ENCODE assay signal across 1 cellular context in the genomic region with DNA sequence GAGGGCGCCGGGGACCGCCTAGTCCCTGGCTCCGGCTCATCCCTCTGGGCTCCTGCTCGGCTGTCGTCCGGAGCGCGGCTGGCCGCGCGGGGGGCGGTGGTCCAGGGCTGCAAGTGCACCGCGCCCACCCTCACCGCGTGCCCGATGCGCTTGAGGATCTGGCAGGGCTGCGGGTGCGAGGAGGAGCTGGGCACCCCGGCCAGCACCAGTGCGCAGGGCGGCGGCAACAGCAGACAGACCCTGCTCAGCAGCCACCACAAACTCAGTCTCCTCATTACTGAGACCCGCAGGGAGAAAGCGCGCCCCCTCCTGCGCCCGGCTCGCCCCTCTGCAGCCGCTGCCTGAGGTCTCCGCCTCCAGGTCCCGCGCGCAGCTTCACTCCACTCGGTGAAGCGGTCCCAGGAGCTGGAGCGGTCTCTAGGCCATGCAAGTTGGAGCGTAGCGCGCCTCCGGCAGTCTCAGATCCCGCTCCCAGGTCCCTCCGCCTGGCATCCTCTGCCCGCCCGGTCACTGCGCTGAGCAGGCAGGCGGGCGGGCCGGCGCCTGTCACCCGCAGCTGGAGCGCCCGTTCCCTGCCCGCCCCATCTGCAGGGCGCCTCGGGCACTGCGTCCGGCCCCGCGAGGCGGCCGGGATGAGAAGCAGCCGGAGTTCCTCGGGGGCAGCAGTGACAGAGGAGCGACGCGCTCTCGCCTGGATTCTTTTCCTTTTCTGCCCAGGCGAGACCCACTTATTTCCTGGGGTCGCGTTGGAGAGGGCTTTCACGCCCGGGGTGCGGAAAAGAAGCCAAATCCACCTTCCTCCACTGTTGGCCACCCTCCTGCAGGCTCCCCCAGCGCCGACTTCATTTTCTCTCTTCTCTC.
TF ChIP-seq lines count a peak whose summit lies in the region.

No MANE protein-coding gene starts in this region.

TF ChIP-seq in liver, 16 proteins besides CTCF, POLR2A, EP300 and RAD21:
- TF ChIP-seq RXRA (IDR thresholded peaks at IDR 0.05), result peak in 1 of 2 donors; percentile 4
- no peak for TF ChIP-seq NR2F2 (IDR thresholded peaks at IDR 0.05)
